1 cellular context compared by ENCODE assay signal in genomic region chr7:14375998-14376397, GRCh38.
TF ChIP-seq lines count a peak whose summit lies in the region.

No MANE protein-coding gene starts in this region.

TF ChIP-seq in GM23338, 12 proteins besides CTCF, POLR2A, EP300 and RAD21 (continued from another document):
- TF ChIP-seq ZNF462 (CRISPR knock-in tag; IDR thresholded peaks at IDR 0.05), result no peak
- no peak for TF ChIP-seq REST (IDR thresholded peaks at IDR 0.05; ENCODE audit: unreplicated experiment)
TF ChIP-seq in GM23338: peak in this region for 0.
